ENCODE assay signal across 33 cellular contexts in genomic region chr10:109517748-109518147, GRCh38.
"Had no signal": no experiment of that assay in that cellular context is flagged by ENCODE, and none has a peak within 500 bp of the region (broad histone marks: within the 10 kb centered on the region; RNA-seq: fewer than 3 reads in every experiment).

No MANE protein-coding gene starts in this region.

- DNase-seq: Karpas-422, Kasumi-1, MM.1S, MV-4-11, NCI-H1048, NCI-H1092, NCI-H1092 treated with DMSO at 0.1 percent for 48 hours, NCI-H1105, NCI-H1105 treated with DMSO at 0.1 percent for 48 hours, NCI-H1417, NCI-H1417 treated with DMSO at 0.1 percent for 48 hours, NCI-H1436, NCI-H1436 treated with DMSO at 0.1 percent for 48 hours, NCI-H146, NCI-H1694, NCI-H1694 treated with DMSO at 0.1 percent for 48 hours, NCI-H187, NCI-H187 treated with DMSO at 0.1 percent for 48 hours, NCI-H1930, NCI-H2029, NCI-H2029 treated with DMSO at 0.1 percent for 48 hours, NCI-H2081, NCI-H2081 treated with DMSO at 0.1 percent for 48 hours, NCI-H2107, NCI-H2171, NCI-H2171 treated with DMSO at 0.1 percent for 48 hours, NCI-H2227 treated with DMSO at 0.1 percent for 48 hours, NCI-H226, NCI-H345, NCI-H446, NCI-H446 treated with DMSO at 0.1 percent for 48 hours, NCI-H510A, NCI-H510A treated with DMSO at 0.1 percent for 48 hours had no signal
